Comparison of ENCODE assay signal across 1 cellular context in genomic region chr17:16435951-16436886, GRCh38.
TF ChIP-seq lines count a peak whose summit lies in the region.

No MANE protein-coding gene starts in this region.

TF ChIP-seq in HepG2, 621 proteins besides CTCF, POLR2A, EP300 and RAD21 (continued from another document and continues in another):
- TF ChIP-seq ISL2 (CRISPR knock-in tag; IDR thresholded peaks at IDR 0.05) (no peak), E2F5 (CRISPR knock-in tag; conservative IDR thresholded peaks at IDR 0.05) (no peak), CHD4 (IDR thresholded peaks at IDR 0.05; ENCODE audit: borderline replicate concordance, low read length) (no peak), KDM2A (CRISPR knock-in tag; IDR thresholded peaks at IDR 0.05; ENCODE audit: borderline replicate concordance, low read depth) (no peak), SYNCRIP (IDR thresholded peaks at IDR 0.05; ENCODE audit: insufficient read depth, low read depth, low read length) (no peak), ZBTB42 (CRISPR knock-in tag; IDR thresholded peaks at IDR 0.05) (no peak), ZNF280D (CRISPR knock-in tag; IDR thresholded peaks at IDR 0.05) (no peak; the same call in 1 of the 2 replicates), UBTF (CRISPR knock-in tag; IDR thresholded peaks at IDR 0.05) (no peak), DNMT3B (CRISPR knock-in tag; conservative IDR thresholded peaks at IDR 0.05) (no peak), FOXO4 (CRISPR knock-in tag; conservative IDR thresholded peaks at IDR 0.05) (no peak), ZNF619 (CRISPR knock-in tag; IDR thresholded peaks at IDR 0.05) (no peak), GLI4 (CRISPR knock-in tag; IDR thresholded peaks at IDR 0.05; ENCODE audit: borderline replicate concordance) (no peak), PCBP2 (optimal IDR thresholded peaks at IDR 0.05; ENCODE audit: low read depth, low read length, poor library complexity, severe bottlenecking) (no peak), FOXP4 (CRISPR knock-in tag; IDR thresholded peaks at IDR 0.05) (no peak), ZNF414 (CRISPR knock-in tag; IDR thresholded peaks at IDR 0.05) (no peak), ZC3H13 (CRISPR knock-in tag; IDR thresholded peaks at IDR 0.05) (no peak), PPARG (CRISPR knock-in tag; conservative IDR thresholded peaks at IDR 0.05) (no peak), RCOR2 (CRISPR knock-in tag; IDR thresholded peaks at IDR 0.05) (no peak), HNRNPL (IDR thresholded peaks at IDR 0.05; ENCODE audit: low read depth, low read length) (no peak), TBX2 (CRISPR knock-in tag; IDR thresholded peaks at IDR 0.05; ENCODE audit: borderline replicate concordance) (peak; percentile 16; the same call in 1 of the 2 replicates), NR2F1 (CRISPR knock-in tag; IDR thresholded peaks at IDR 0.05) (peak; percentile 53 to 74; a peak in 3 of 4 replicates), ZNF362 (CRISPR knock-in tag; IDR thresholded peaks at IDR 0.05; ENCODE audit: borderline replicate concordance) (no peak), AHDC1 (CRISPR knock-in tag; IDR thresholded peaks at IDR 0.05; ENCODE audit: borderline replicate concordance) (0 out of 2 replicates have a peak, but pooled peaks have one; percentile 27), KLF9 (CRISPR knock-in tag; IDR thresholded peaks at IDR 0.05; ENCODE audit: low read depth) (no peak), ZNF512 (CRISPR knock-in tag; IDR thresholded peaks at IDR 0.05) (no peak), GPBP1L1 (CRISPR knock-in tag; IDR thresholded peaks at IDR 0.05) (no peak), REL (CRISPR knock-in tag; conservative IDR thresholded peaks at IDR 0.05) (no peak), CBX5 (CRISPR knock-in tag; IDR thresholded peaks at IDR 0.05; ENCODE audit: borderline replicate concordance) (no peak), ATF3 (CRISPR knock-in tag; IDR thresholded peaks at IDR 0.05) (no peak), ATF5 (CRISPR knock-in tag; IDR thresholded peaks at IDR 0.05; ENCODE audit: low read depth) (no peak), NCOA1 (CRISPR knock-in tag; IDR thresholded peaks at IDR 0.05) (no peak), ZNF333 (CRISPR knock-in tag; IDR thresholded peaks at IDR 0.05; ENCODE audit: borderline replicate concordance) (0 out of 2 replicates have a peak, but pooled peaks have one; percentile 58), ZNF562 (CRISPR knock-in tag; IDR thresholded peaks at IDR 0.05; ENCODE audit: borderline replicate concordance) (no peak), ZNF772 (CRISPR knock-in tag; IDR thresholded peaks at IDR 0.05) (no peak)
